8 cellular contexts compared by ENCODE assay signal in the genomic region with DNA sequence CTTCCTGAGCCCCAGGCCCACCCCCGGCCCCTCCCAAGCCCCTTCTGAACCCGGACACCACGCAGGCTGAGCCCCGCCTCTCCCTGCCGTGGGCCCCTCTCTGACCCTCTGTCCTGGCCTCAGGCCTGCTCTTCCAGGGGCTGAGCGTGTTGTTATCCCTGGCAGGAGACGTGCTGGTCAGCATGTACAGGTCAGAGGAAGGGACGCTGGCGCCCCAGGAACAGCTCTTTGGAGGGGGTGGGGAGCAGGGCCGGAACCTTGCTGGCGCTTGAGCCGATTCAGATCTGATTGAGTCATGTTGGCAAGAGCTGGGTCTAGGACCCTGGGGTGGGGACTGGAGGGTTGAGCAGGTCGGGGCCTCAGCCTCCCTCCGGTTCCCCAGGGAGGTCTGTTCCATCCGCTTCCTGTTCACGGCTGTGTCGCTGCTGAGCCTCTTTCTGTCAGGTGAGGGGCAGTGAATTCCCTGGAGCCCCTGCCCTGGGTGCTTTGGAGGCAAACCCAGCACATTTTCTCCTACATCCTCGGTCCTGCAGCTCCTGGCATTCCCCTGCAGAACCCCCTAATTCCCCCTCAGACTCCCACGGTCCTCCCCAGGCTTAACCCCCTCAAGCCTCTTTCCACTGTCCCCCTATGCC. TPM values are rescaled to one million over a fixed set of nuclear protein-coding genes. Genes with fewer than 3 reads are reported as not detected.
DNase-seq lines count a peak whose midpoint lies in the region; ATAC-seq and TF ChIP-seq lines count a peak whose summit lies in the region.

No MANE protein-coding gene starts in this region.

- peak overlapping the region; percentile 91 to 99 (median 98) for H3K4me2 ChIP-seq in BLaER1 treated with 17β-estradiol and CSF1 and Interleukin-3, amounts not matched to agents 10 nM and 100 nM
- peak overlapping the region; percentile 95 for H3K4me2 ChIP-seq in GM23338

- peak; percentile 38 to 56 for TF ChIP-seq CTCF in GM23338 (conservative IDR thresholded peaks at IDR 0.05; ENCODE audit: low read depth in 2 of 2)
- TF ChIP-seq CTCF in foreskin keratinocyte (conservative IDR thresholded peaks at IDR 0.05), result peak; percentile 50

- peaks cover 10 to 18% (median 15%) of the 10 kb centered on the region in 11 experiments; a peak in 15 of 22 replicates for H3K36me3 ChIP-seq in BLaER1 treated with 17β-estradiol and CSF1 and Interleukin-3, amounts not matched to agents 10 nM and 100 nM
- H3K36me3 ChIP-seq in GM23338 (ENCODE audit: insufficient read depth), result no peaks in the 10 kb centered on the region

- no peaks in the 10 kb centered on the region for H3K9me2 ChIP-seq in GM23338 (ENCODE audit: insufficient read depth)

- peak overlapping the region; percentile 52; the same call in 1 of the 2 replicates for H2AFZ ChIP-seq in GM23338

- H3K4me3 ChIP-seq in BLaER1 treated with 17β-estradiol and CSF1 and Interleukin-3, amounts not matched to agents 10 nM and 100 nM, result peak overlapping the region; percentile 59 to 75 (median 64)
- H3K4me3 ChIP-seq in GM23338, result peak overlapping the region; percentile 84

- peak overlapping the region; percentile 58 to 78 (median 72) for H3K9ac ChIP-seq in BLaER1 treated with 17β-estradiol and CSF1 and Interleukin-3, amounts not matched to agents 10 nM and 100 nM

- peaks cover 0 to 18% (median 3%) of the 10 kb centered on the region in 11 experiments; a peak in 7 of 22 replicates for H4K20me1 ChIP-seq in BLaER1 treated with 17β-estradiol and CSF1 and Interleukin-3, amounts not matched to agents 10 nM and 100 nM
- H4K20me1 ChIP-seq in GM23338 (replicated peaks; ENCODE audit: insufficient read depth), result no peaks in the 10 kb centered on the region

- intact Hi-C loops in activated T-helper 1 cell treated with anti-CD3 and anti-CD28 coated beads, Interleukin-12 subunit alpha, Interleukin-12 subunit beta, Interleukin-2, Interleukin-4 antibody, amounts not matched to agents 30 ng/mL and 10 ng/mL and 1 ng/mL, durations not matched to agents 14 hours and 24 hours and 36 hours (cut with micrococcal nuclease), result loop anchor here (2.0 to 5.0 kb wide), 2 partner anchors 155 to 850 kb away; partner anchors contain the start of gene PHF20

- peaks cover 32 to 50% (median 39%) of the 10 kb centered on the region in 10 experiments for H3K4me1 ChIP-seq in BLaER1 treated with 17β-estradiol and CSF1 and Interleukin-3, amounts not matched to agents 10 nM and 100 nM
- H3K4me1 ChIP-seq in GM23338 (ENCODE audit: insufficient read depth), result peaks cover 21% of the 10 kb centered on the region
- peaks cover 4% of the 10 kb centered on the region for H3K4me1 ChIP-seq in foreskin keratinocyte

- no peak overlapping the region for H3K27ac Mint-ChIP-seq in GM23338
- peak overlapping the region; percentile 76 for H3K27ac Mint-ChIP-seq in activated T-helper 1 cell treated with anti-CD3 and anti-CD28 coated beads, Interleukin-12 subunit alpha, Interleukin-12 subunit beta, Interleukin-2, Interleukin-4 antibody, amounts not matched to agents 30 ng/mL and 10 ng/mL and 1 ng/mL, durations not matched to agents 14 hours and 24 hours and 36 hours

- peaks cover 0 to 11% (median 0%) of the 10 kb centered on the region in 11 experiments; a peak in 6 of 22 replicates for H3K27me3 ChIP-seq in BLaER1 treated with 17β-estradiol and CSF1 and Interleukin-3, amounts not matched to agents 10 nM and 100 nM
- H3K27me3 ChIP-seq in GM23338 (ENCODE audit: insufficient read depth) (peaks cover 26% of the 10 kb centered on the region), foreskin keratinocyte (no peaks in the 10 kb centered on the region)

- H3F3A ChIP-seq in GM23338 (replicated peaks; ENCODE audit: low read depth), result peaks cover 23% of the 10 kb centered on the region

- peaks cover 14% of the 10 kb centered on the region for H3K4me1 Mint-ChIP-seq in GM23338
- peaks cover 27% of the 10 kb centered on the region for H3K4me1 Mint-ChIP-seq in activated T-helper 1 cell treated with anti-CD3 and anti-CD28 coated beads, Interleukin-12 subunit alpha, Interleukin-12 subunit beta, Interleukin-2, Interleukin-4 antibody, amounts not matched to agents 30 ng/mL and 10 ng/mL and 1 ng/mL, durations not matched to agents 14 hours and 24 hours and 36 hours (ENCODE audit: low read depth)

- H3K4me3 Mint-ChIP-seq in GM23338, result peak overlapping the region; percentile 87
- H3K4me3 Mint-ChIP-seq in activated T-helper 1 cell treated with anti-CD3 and anti-CD28 coated beads, Interleukin-12 subunit alpha, Interleukin-12 subunit beta, Interleukin-2, Interleukin-4 antibody, amounts not matched to agents 30 ng/mL and 10 ng/mL and 1 ng/mL, durations not matched to agents 14 hours and 24 hours and 36 hours, result peak overlapping the region; percentile 88

- no peaks in the 10 kb centered on the region for H3K9me3 Mint-ChIP-seq in GM23338
- H3K9me3 Mint-ChIP-seq in activated T-helper 1 cell treated with anti-CD3 and anti-CD28 coated beads, Interleukin-12 subunit alpha, Interleukin-12 subunit beta, Interleukin-2, Interleukin-4 antibody, amounts not matched to agents 30 ng/mL and 10 ng/mL and 1 ng/mL, durations not matched to agents 14 hours and 24 hours and 36 hours, result no peaks in the 10 kb centered on the region

- H3K27ac ChIP-seq in BLaER1 treated with 17β-estradiol and CSF1 and Interleukin-3, amounts not matched to agents 10 nM and 100 nM, result peak overlapping the region; percentile 63 to 86 (median 78); a peak in 21 of 22 replicates
- no peak overlapping the region for H3K27ac ChIP-seq in GM23338 (ENCODE audit: low read depth)
- no peak overlapping the region for H3K27ac ChIP-seq in foreskin keratinocyte

- ATAC-seq in GM23338, result peak; percentile 38
- ATAC-seq in foreskin keratinocyte, result no peak
- ATAC-seq in HG03025 (IDR thresholded peaks at IDR 0.05; ENCODE audit: low FRiP score, unreplicated experiment), result no peak
- ATAC-seq in HG02588 (IDR thresholded peaks at IDR 0.05; ENCODE audit: unreplicated experiment), result no peak

- DNase-seq in GM23338 (ENCODE audit: low spot score), result peak; percentile 88
- DNase-seq in NCI-H526 treated with DMSO at 0.1 percent for 48 hours (lab: John Stamatoyannopoulos, UW), result peak; percentile 80
- DNase-seq in activated T-helper 1 cell treated with anti-CD3 and anti-CD28 coated beads, Interleukin-12 subunit alpha, Interleukin-12 subunit beta, Interleukin-2, Interleukin-4 antibody, amounts not matched to agents 30 ng/mL and 10 ng/mL and 1 ng/mL, durations not matched to agents 14 hours and 24 hours and 36 hours (ENCODE audit: low spot score), result peak; percentile 25
- DNase-seq in foreskin keratinocyte, result peak in 1 of 2 donors; percentile 46
- peak; percentile 20 for DNase-seq in occipital lobe (lab: John Stamatoyannopoulos, UW)

- no peaks in the 10 kb centered on the region for H3K79me2 ChIP-seq in GM23338 (replicated peaks; ENCODE audit: insufficient read depth)

- peaks cover 43% of the 10 kb centered on the region for H3K27me3 Mint-ChIP-seq in GM23338 (ENCODE audit: insufficient read depth, low read depth, poor library complexity)
- no peaks in the 10 kb centered on the region for H3K27me3 Mint-ChIP-seq in activated T-helper 1 cell treated with anti-CD3 and anti-CD28 coated beads, Interleukin-12 subunit alpha, Interleukin-12 subunit beta, Interleukin-2, Interleukin-4 antibody, amounts not matched to agents 30 ng/mL and 10 ng/mL and 1 ng/mL, durations not matched to agents 14 hours and 24 hours and 36 hours (ENCODE audit: insufficient read depth)

- no peaks in the 10 kb centered on the region; the same call in 2 of the 3 replicates for H3K36me3 Mint-ChIP-seq in GM23338 (ENCODE audit: low read depth)
- peaks cover 3% of the 10 kb centered on the region for H3K36me3 Mint-ChIP-seq in activated T-helper 1 cell treated with anti-CD3 and anti-CD28 coated beads, Interleukin-12 subunit alpha, Interleukin-12 subunit beta, Interleukin-2, Interleukin-4 antibody, amounts not matched to agents 30 ng/mL and 10 ng/mL and 1 ng/mL, durations not matched to agents 14 hours and 24 hours and 36 hours (ENCODE audit: low read depth)

- H3K9me3 ChIP-seq in BLaER1 treated with 17β-estradiol and CSF1 and Interleukin-3, amounts not matched to agents 10 nM and 100 nM (replicated peaks in 1 of 11), result no peaks in the 10 kb centered on the region

TF ChIP-seq in GM23338, 12 proteins besides CTCF, POLR2A, EP300 and RAD21 (continues in another document):
- TF ChIP-seq STAT1 (IDR thresholded peaks at IDR 0.05; ENCODE audit: unreplicated experiment), result no peak

RNA-seq across cellular contexts. Expression of gene SPAG4, which starts 1.9 kb away (rescaled TPM):
- 0.39 and 2.7 TPM in 2 replicates for total RNA-seq in GM23338 (2014; rRNA removed; shearing (Covaris generic))
- polyA plus RNA-seq in GM23338 (2016; fragmentation: Nextera tagmentation; extraction: Ambion mirVana) (2.9 and 3.8 TPM in 2 replicates), foreskin keratinocyte (1.7 and 2.2 TPM in 2 replicates)
- 3.6 and 5.1 TPM in 2 replicates for total RNA-seq in activated T-helper 1 cell treated with anti-CD3 and anti-CD28 coated beads, Interleukin-12 subunit alpha, Interleukin-12 subunit beta, Interleukin-2, Interleukin-4 antibody, amounts not matched to agents 30 ng/mL and 10 ng/mL and 1 ng/mL, durations not matched to agents 14 hours and 24 hours and 36 hours
- total RNA-seq in foreskin keratinocyte (1.5 and 3.2 TPM in 2 replicates), occipital lobe (1.4 TPM)

RNA-seq across cellular contexts. Expression of gene CPNE1, which starts 47.2 kb away (rescaled TPM):
- 158 and 189 TPM in 2 replicates for total RNA-seq in GM23338 (2014; rRNA removed; shearing (Covaris generic))
- polyA plus RNA-seq in GM23338 (2016; fragmentation: Nextera tagmentation; extraction: Ambion mirVana) (196 and 221 TPM in 2 replicates), foreskin keratinocyte (153 and 183 TPM in 2 replicates)
- total RNA-seq in activated T-helper 1 cell treated with anti-CD3 and anti-CD28 coated beads, Interleukin-12 subunit alpha, Interleukin-12 subunit beta, Interleukin-2, Interleukin-4 antibody, amounts not matched to agents 30 ng/mL and 10 ng/mL and 1 ng/mL, durations not matched to agents 14 hours and 24 hours and 36 hours, result 304 and 308 TPM in 2 replicates
- total RNA-seq in foreskin keratinocyte (129 and 163 TPM in 2 replicates), occipital lobe (55.1 TPM)

RNA-seq across cellular contexts. Expression of gene RBM12, which starts 47.2 kb away (rescaled TPM):
- total RNA-seq in GM23338 (2014; rRNA removed; shearing (Covaris generic)), result 81.3 and 82.2 TPM in 2 replicates
- 21.0 and 22.3 TPM in 2 replicates for polyA plus RNA-seq in GM23338 (2016; fragmentation: Nextera tagmentation; extraction: Ambion mirVana)
- 151 and 168 TPM in 2 replicates for total RNA-seq in activated T-helper 1 cell treated with anti-CD3 and anti-CD28 coated beads, Interleukin-12 subunit alpha, Interleukin-12 subunit beta, Interleukin-2, Interleukin-4 antibody, amounts not matched to agents 30 ng/mL and 10 ng/mL and 1 ng/mL, durations not matched to agents 14 hours and 24 hours and 36 hours
- 62.7 and 62.8 TPM in 2 replicates for total RNA-seq in foreskin keratinocyte
- polyA plus RNA-seq in foreskin keratinocyte, result 15.0 and 17.3 TPM in 2 replicates
- 108 TPM for total RNA-seq in occipital lobe

Comparison
In these comparisons a context has a peak if more than half of its experiments do, and no peak if none do; other contexts are left out.
1. H3K27ac ChIP-seq: peak in BLaER1 treated with 17β-estradiol and CSF1 and Interleukin-3, amounts not matched to agents 10 nM and 100 nM (11 of 11); none in GM23338 (single experiment) and foreskin keratinocyte (single experiment).